ENCODE assay signal across 12 cellular contexts in the genomic region with DNA sequence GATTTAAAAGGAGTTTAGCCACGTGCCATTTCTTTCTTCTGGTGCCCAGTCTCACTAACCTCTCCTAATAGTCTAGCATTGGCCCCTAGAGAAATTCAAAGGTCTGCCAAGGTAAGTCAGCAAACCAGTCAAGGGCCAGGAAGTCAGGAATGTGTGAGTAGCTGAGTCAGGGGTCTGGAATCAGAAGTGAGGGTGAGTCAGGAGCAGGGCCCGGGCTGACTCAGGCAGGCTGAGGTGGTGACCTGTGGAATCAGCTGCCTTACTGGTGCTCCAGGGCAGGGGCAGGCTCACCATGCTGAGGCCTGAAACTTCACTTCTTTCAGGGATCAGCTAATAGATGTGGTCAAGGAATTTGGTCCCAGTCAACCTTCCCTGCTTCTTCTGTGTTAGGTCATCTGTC.
DNase-seq lines count a peak whose midpoint lies in the region; TF ChIP-seq lines count a peak whose summit lies in the region.
"Had no signal": no experiment of that assay in that cellular context is flagged by ENCODE, and none has a peak within 500 bp of the region (broad histone marks: within the 10 kb centered on the region; RNA-seq: fewer than 3 reads in every experiment).

No MANE protein-coding gene starts in this region.

- H4K8ac ChIP-seq in mesendoderm (ENCODE audit: low read depth, low read length), result no peak overlapping the region

- H3K18ac ChIP-seq in mesendoderm (ENCODE audit: low read length), result no peak overlapping the region

- no peaks in the 10 kb centered on the region for H3K79me1 ChIP-seq in mesendoderm (ENCODE audit: low read length)

- H2AFZ ChIP-seq in Karpas-422 (ENCODE audit: low read length), result no peak overlapping the region

- no peak overlapping the region for H3K23ac ChIP-seq in mesendoderm (ENCODE audit: low read length)

- H3K4ac ChIP-seq in mesendoderm (ENCODE audit: low read depth, low read length), result no peak overlapping the region

- H2BK15ac ChIP-seq in mesendoderm (replicated peaks; ENCODE audit: low read depth), result no peak overlapping the region

- H3K9me2 ChIP-seq in Karpas-422 (replicated peaks; ENCODE audit: insufficient read depth, low read length), result no peaks in the 10 kb centered on the region

- no peaks in the 10 kb centered on the region for H3K9me3 ChIP-seq in spleen
- H3K9me3 ChIP-seq in Karpas-422 (ENCODE audit: low read length), result no peaks in the 10 kb centered on the region
- H3K9me3 ChIP-seq: ovary had no signal

- no peak overlapping the region for H2AK5ac ChIP-seq in mesendoderm (ENCODE audit: low read length)

- H3K79me2 ChIP-seq in mesendoderm (ENCODE audit: control insufficient read depth, insufficient read depth, low read length) (no peaks in the 10 kb centered on the region), Karpas-422 (ENCODE audit: low read length) (no peaks in the 10 kb centered on the region)

- TF ChIP-seq CTCF in choroid plexus epithelial cell (conservative IDR thresholded peaks at IDR 0.05; ENCODE audit: low read depth, low read length) (no peak), spleen (IDR thresholded peaks at IDR 0.05 in 8 of 11, conservative IDR thresholded peaks at IDR 0.05 in 3 of 11) (no peak)

- no peak overlapping the region for H2BK120ac ChIP-seq in mesendoderm (ENCODE audit: low read depth, low read length)

- no peaks in the 10 kb centered on the region for H4K20me1 ChIP-seq in Karpas-422 (ENCODE audit: insufficient read depth, low read depth, low read length)

- H3K27ac ChIP-seq in mesendoderm (ENCODE audit: low read depth, low read length) (peak overlapping the region; percentile 27), spleen (no peak overlapping the region), Karpas-422 (ENCODE audit: low read length) (no peak overlapping the region)
- H3K27ac ChIP-seq: ovary had no signal

- no peak overlapping the region for H3K56ac ChIP-seq in mesendoderm (ENCODE audit: low read length)

- H3K36me3 ChIP-seq in mesendoderm (ENCODE audit: control insufficient read depth, insufficient read depth, low read length) (no peaks in the 10 kb centered on the region), spleen (no peaks in the 10 kb centered on the region), Karpas-422 (ENCODE audit: insufficient read depth, low read length) (no peaks in the 10 kb centered on the region)
- H3K36me3 ChIP-seq: ovary had no signal

- H3K4me1 ChIP-seq in mesendoderm (ENCODE audit: control insufficient read depth, low read depth, low read length), result no peaks in the 10 kb centered on the region
- no peaks in the 10 kb centered on the region for H3K4me1 ChIP-seq in spleen
- no peaks in the 10 kb centered on the region for H3K4me1 ChIP-seq in Karpas-422 (ENCODE audit: low read length)

- TF ChIP-seq POLR2A in spleen (IDR thresholded peaks at IDR 0.05), result no peak

- H3K4me2 ChIP-seq in mesendoderm (ENCODE audit: low read length) (no peak overlapping the region), Karpas-422 (ENCODE audit: low read depth, low read length, poor library complexity, severe bottlenecking) (no peak overlapping the region)

- H3K27me3 ChIP-seq in mesendoderm (ENCODE audit: insufficient read depth, low read length, poor library complexity) (no peaks in the 10 kb centered on the region), spleen (replicated peaks in 1 of 7) (peaks cover 0 to 26% (median 0%) of the 10 kb centered on the region in 7 donors), Karpas-422 (ENCODE audit: low read length) (no peaks in the 10 kb centered on the region; the same call in 1 of the 2 replicates)
- H3K27me3 ChIP-seq: ovary had no signal

- no peak overlapping the region for H2BK5ac ChIP-seq in mesendoderm (ENCODE audit: low read length)

- H4K5ac ChIP-seq in mesendoderm (ENCODE audit: low read length), result no peak overlapping the region

- DNase-seq in COLO829 (ENCODE audit: low spot score) (peak; percentile 14), LoVo (ENCODE audit: low spot score) (peak; percentile 79), choroid plexus epithelial cell (ENCODE audit: low read depth) (peak; percentile 59), mesendoderm (peak; percentile 98), NCI-H1930 (lab: John Stamatoyannopoulos, UW) (no peak), GF-D8 (lab: John Stamatoyannopoulos, UW) (no peak), spleen (no peak), Karpas-422 (no peak)
- DNase-seq: activated naive CD8-positive, alpha-beta T cell treated with anti-CD3 and anti-CD28 coated beads for 36 hours; hypothalamus; NCI-H345; ovary had no signal

- H3K9ac ChIP-seq in mesendoderm (ENCODE audit: low read length) (no peak overlapping the region), Karpas-422 (ENCODE audit: low read length) (no peak overlapping the region)

- no peak overlapping the region for H3K4me3 ChIP-seq in choroid plexus epithelial cell (ENCODE audit: low read depth, low read length)
- no peak overlapping the region for H3K4me3 ChIP-seq in mesendoderm (ENCODE audit: low read length)
- no peak overlapping the region for H3K4me3 ChIP-seq in spleen
- no peak overlapping the region for H3K4me3 ChIP-seq in Karpas-422 (ENCODE audit: low read length)
- H3K4me3 ChIP-seq: ovary had no signal

- intact Hi-C loops in spleen (cut with DNase I; ENCODE audit: low total_unique reads), result no loop called here

- WGBS in mesendoderm (ENCODE audit: extremely low coverage, insufficient coverage, low lambda C conversion rate), result no CpG with 5 or more reads among the region's 2 CpGs
- WGBS in spleen, 5 donors, result 26 to 47% (median 36%) methylated on average over 2 of the region's 2 CpGs

Comparison
In these comparisons a context has a peak if more than half of its experiments do, and no peak if none do; other contexts are left out.
1. DNase-seq: peak in COLO829 (single experiment), LoVo (single experiment), choroid plexus epithelial cell (single experiment) and mesendoderm (single experiment); none in NCI-H1930 (0 of 2), GF-D8 (single experiment), spleen (single experiment) and Karpas-422 (single experiment).